27 cellular contexts compared by ENCODE assay signal in genomic region chr17:4632583-4632923, GRCh38. TPM values are rescaled to one million over a fixed set of nuclear protein-coding genes. Genes with fewer than 3 reads are reported as not detected.
"Had no signal": no experiment of that assay in that cellular context is flagged by ENCODE, and none has a peak within 500 bp of the region (broad histone marks: within the 10 kb centered on the region; RNA-seq: fewer than 3 reads in every experiment).

No MANE protein-coding gene starts in this region.

- H2AFZ ChIP-seq: parathyroid adenoma had no signal

- H3K36me3 ChIP-seq: breast epithelium, thoracic aorta, vagina had no signal

- H3K4me1 Mint-ChIP-seq: immature natural killer cell, nephron had no signal

- H3K27me3 ChIP-seq: vagina had no signal

- H3K27ac ChIP-seq: breast epithelium, foreskin keratinocyte, parathyroid adenoma, thoracic aorta, vagina had no signal

- DNase-seq: activated B cell treated with CpG ODN at 0.5 μM for 24 hours; activated CD4-positive, alpha-beta T cell treated with anti-CD3 and anti-CD28 coated beads for 36 hours; activated CD4-positive, alpha-beta T cell treated with anti-CD3 and anti-CD28 coated beads, Interleukin-2, amount 50 U/mL, for 48 hours; activated CD8-positive, alpha-beta memory T cell treated with anti-CD3 and anti-CD28 coated beads, Interleukin-2, amount 50 U/mL, for 48 hours; activated naive CD4-positive, alpha-beta T cell; activated naive CD8-positive, alpha-beta T cell treated with anti-CD3 and anti-CD28 coated beads for 36 hours; activated T-cell treated with anti-CD3 and anti-CD28 coated beads, Interleukin-2, amount 50 U/mL, for 4 hours; cerebellar nuclear complex; cortex of kidney; foreskin keratinocyte; immature natural killer cell; nucleus accumbens; stimulated activated CD4-positive, alpha-beta T cell treated with anti-CD3 and anti-CD28 coated beads, Interleukin-2, amount 100 ng/mL, for 48 hours; stimulated activated CD8-positive, alpha-beta memory T cell treated with anti-CD3 and anti-CD28 coated beads, Interleukin-4, amount 100 ng/mL, for 48 hours; stimulated activated naive CD4-positive, alpha-beta T cell; T-cell had no signal

- H3K4me1 ChIP-seq: breast epithelium, foreskin keratinocyte, parathyroid adenoma, vagina had no signal

- H3K4me3 Mint-ChIP-seq: activated B cell treated with CpG ODN at 0.5 μM for 24 hours; activated CD4-positive, alpha-beta T cell treated with anti-CD3 and anti-CD28 coated beads for 36 hours; activated naive CD8-positive, alpha-beta T cell treated with anti-CD3 and anti-CD28 coated beads for 36 hours; activated T-cell treated with anti-CD3 and anti-CD28 coated beads, Interleukin-2, amount 50 U/mL, for 4 hours; immature natural killer cell; nephron; T-cell; type B pancreatic cell had no signal

- H3K36me3 Mint-ChIP-seq: activated naive CD8-positive, alpha-beta T cell treated with anti-CD3 and anti-CD28 coated beads for 36 hours; immature natural killer cell; T-cell; type B pancreatic cell had no signal

- H3K27ac Mint-ChIP-seq: activated B cell treated with CpG ODN at 0.5 μM for 24 hours; activated CD4-positive, alpha-beta T cell treated with anti-CD3 and anti-CD28 coated beads for 36 hours; activated naive CD8-positive, alpha-beta T cell treated with anti-CD3 and anti-CD28 coated beads for 36 hours; activated T-helper 2 cell treated with anti-CD3 and anti-CD28 coated beads, Interferon-gamma antibody, Interleukin-2, Interleukin-4, amounts not matched to agents 10 μg/mL and 5 μg/mL and 100 μg/mL, durations not matched to agents 14 hours and 24 hours and 36 hours; immature natural killer cell; nephron; T-cell; type B pancreatic cell had no signal

- ATAC-seq: activated CD4-positive, alpha-beta T cell treated with anti-CD3 and anti-CD28 coated beads for 36 hours; activated T-cell treated with anti-CD3 and anti-CD28 coated beads, Interleukin-2, amount 50 U/mL, for 4 hours; foreskin keratinocyte; T-cell had no signal

- H3K4me3 ChIP-seq: breast epithelium, thoracic aorta, vagina had no signal

- H3K79me2 ChIP-seq: parathyroid adenoma had no signal

- H3K27me3 Mint-ChIP-seq: activated B cell treated with CpG ODN at 0.5 μM for 24 hours had no signal

- H3K9me3 Mint-ChIP-seq: activated B cell treated with CpG ODN at 0.5 μM for 24 hours; activated naive CD8-positive, alpha-beta T cell treated with anti-CD3 and anti-CD28 coated beads for 36 hours; activated T-cell treated with anti-CD3 and anti-CD28 coated beads, Interleukin-2, amount 50 U/mL, for 4 hours; activated T-helper 2 cell treated with anti-CD3 and anti-CD28 coated beads, Interferon-gamma antibody, Interleukin-2, Interleukin-4, amounts not matched to agents 10 μg/mL and 5 μg/mL and 100 μg/mL, durations not matched to agents 14 hours and 24 hours and 36 hours; nephron; type B pancreatic cell had no signal

- H3K9me3 ChIP-seq: breast epithelium, thoracic aorta, vagina had no signal

- H3K9ac ChIP-seq: parathyroid adenoma had no signal

RNA-seq across cellular contexts. Expression of gene ALOX15, which starts 8.9 kb away (rescaled TPM):
- total RNA-seq: activated B cell treated with CpG ODN at 0.5 μM for 24 hours; activated CD4-positive, alpha-beta T cell treated with anti-CD3 and anti-CD28 coated beads for 36 hours; activated CD8-positive, alpha-beta memory T cell treated with anti-CD3 and anti-CD28 coated beads for 36 hours; activated T-cell treated with anti-CD3 and anti-CD28 coated beads, Interleukin-2, amount 50 U/mL, for 4 hours; activated T-helper 2 cell treated with anti-CD3 and anti-CD28 coated beads, Interferon-gamma antibody, Interleukin-2, Interleukin-4, amounts not matched to agents 10 μg/mL and 5 μg/mL and 100 μg/mL, durations not matched to agents 14 hours and 24 hours and 36 hours; foreskin keratinocyte; mononuclear cell; myocyte; thoracic aorta; vagina had no signal
- polyA plus RNA-seq: foreskin keratinocyte, immature natural killer cell had no signal

RNA-seq across cellular contexts. Expression of gene SMTNL2, which starts 48.2 kb away (rescaled TPM):
- total RNA-seq: activated B cell treated with CpG ODN at 0.5 μM for 24 hours; activated CD4-positive, alpha-beta T cell treated with anti-CD3 and anti-CD28 coated beads for 36 hours; activated CD8-positive, alpha-beta memory T cell treated with anti-CD3 and anti-CD28 coated beads for 36 hours; activated naive CD8-positive, alpha-beta T cell treated with anti-CD3 and anti-CD28 coated beads for 36 hours; activated T-cell treated with anti-CD3 and anti-CD28 coated beads, Interleukin-2, amount 50 U/mL, for 4 hours; activated T-helper 2 cell treated with anti-CD3 and anti-CD28 coated beads, Interferon-gamma antibody, Interleukin-2, Interleukin-4, amounts not matched to agents 10 μg/mL and 5 μg/mL and 100 μg/mL, durations not matched to agents 14 hours and 24 hours and 36 hours; foreskin keratinocyte; liver; mononuclear cell; T-cell had no signal
- polyA plus RNA-seq: foreskin keratinocyte, immature natural killer cell had no signal
